8 cellular contexts compared by ENCODE assay signal in genomic region chr17:55527520-55528118, GRCh38. TPM values are rescaled to one million over a fixed set of nuclear protein-coding genes. Genes with fewer than 3 reads are reported as not detected.
DNase-seq lines count a peak whose midpoint lies in the region; TF ChIP-seq lines count a peak whose summit lies in the region.

No MANE protein-coding gene starts in this region.

- H3K9me3 Mint-ChIP-seq in nephron progenitor cell: no peaks in the 10 kb centered on the region

- no peaks in the 10 kb centered on the region for H3K36me3 Mint-ChIP-seq in nephron progenitor cell (ENCODE audit: low read depth)

- no peak overlapping the region for H3K27ac Mint-ChIP-seq in nephron progenitor cell

- CTCF ChIA-PET in HEK293T (lab: Yijun Ruan, JAX) (interaction anchor here (0.6 kb wide), 1 partner anchor 211 kb away, joined by 4 read pairs; no protein-coding TSS in a partner anchor), OCI-LY7 (lab: Charles Lee; ENCODE audit: unreplicated experiment) (interaction anchor here (0.6 kb wide), 1 partner anchor 116 kb away, joined by 3 read pairs; no protein-coding TSS in a partner anchor)

- POLR2A ChIA-PET in HEK293T (lab: Yijun Ruan, JAX) (no interaction called here), OCI-LY7 (lab: Charles Lee) (no interaction called here)

- H3K4me3 ChIP-seq in OCI-LY7 (ENCODE audit: low read depth, low read length, poor library complexity, severe bottlenecking): no peak overlapping the region

- no TSS peak for BruUV-seq in OCI-LY7 (replicated peaks; lab: Mats Ljungman, UMichigan)

- no peak for TF ChIP-seq POLR2A in erythroblast (IDR thresholded peaks at IDR 0.05; ENCODE audit: low read length)

- intact Hi-C loops in OCI-LY7 (cut with micrococcal nuclease; ENCODE audit: unreplicated experiment): loop anchor here (2.0 kb wide), 3 partner anchors 73 to 791 kb away; no protein-coding TSS in a partner anchor

- no peaks in the 10 kb centered on the region for H4K20me1 ChIP-seq in OCI-LY7 (ENCODE audit: insufficient read depth, low read length)

- H3K36me3 ChIP-seq in OCI-LY7 (ENCODE audit: insufficient read depth, low read length): no peaks in the 10 kb centered on the region

- H2AFZ ChIP-seq in OCI-LY7 (ENCODE audit: low read length): no peak overlapping the region

- H3K4me1 Mint-ChIP-seq in nephron progenitor cell: peaks cover 23% of the 10 kb centered on the region

- no peaks in the 10 kb centered on the region for H3K9me2 ChIP-seq in OCI-LY7 (ENCODE audit: insufficient read depth, low read length)

- H3K4me3 Mint-ChIP-seq in nephron progenitor cell: no peak overlapping the region

- peaks cover 6% of the 10 kb centered on the region; the same call in 1 of the 2 replicates for H3K9me3 ChIP-seq in OCI-LY7 (ENCODE audit: low read length)

- H3K27ac ChIP-seq in OCI-LY7 (ENCODE audit: low read depth, low read length, poor library complexity, severe bottlenecking): no peak overlapping the region

- no peaks in the 10 kb centered on the region for H3K79me2 ChIP-seq in OCI-LY7 (ENCODE audit: insufficient read depth, low read depth, low read length)

- H3K4me2 ChIP-seq in OCI-LY7 (ENCODE audit: low read length): no peak overlapping the region

- no peaks in the 10 kb centered on the region for H3K27me3 Mint-ChIP-seq in nephron progenitor cell (ENCODE audit: low read depth, poor library complexity)

- TF ChIP-seq CTCF in OCI-LY7 (conservative IDR thresholded peaks at IDR 0.05; ENCODE audit: low read length) (peak; percentile 75), nephron progenitor cell (IDR thresholded peaks at IDR 0.05) (peak; percentile 63)

- peak; percentile 9 for DNase-seq in COR-L47 (lab: John Stamatoyannopoulos, UW)
- peak; percentile 33 for DNase-seq in HEK293T (ENCODE audit: extremely low spot score)
- peak; percentile 48 for DNase-seq in OCI-LY7 (ENCODE audit: low spot score)
- peak; percentile 2 to 13 for DNase-seq in erythroblast (lab: John Stamatoyannopoulos, UW)
- peak; percentile 30 for DNase-seq in nephron progenitor cell
- DNase-seq in stimulated activated CD8-positive, alpha-beta memory T cell treated with anti-CD3 and anti-CD28 coated beads, Interleukin-4, amount 100 ng/mL, for 48 hours: no peak
- no peak for DNase-seq in effector CD4-positive, alpha-beta T cell
- DNase-seq in stimulated activated CD4-positive, alpha-beta T cell treated with anti-CD3 and anti-CD28 coated beads, Interleukin-12 subunit alpha, Interleukin-12 subunit beta, amount 100 ng/mL, for 4 hours: no peak

- H3K4me1 ChIP-seq in OCI-LY7 (ENCODE audit: insufficient read depth, low read length, poor library complexity, severe bottlenecking): peaks cover 12% of the 10 kb centered on the region

TF ChIP-seq in HEK293T, 16 proteins besides CTCF, POLR2A, EP300 and RAD21:
- TF ChIP-seq LEF1 (IDR thresholded peaks at IDR 0.05; ENCODE audit: borderline replicate concordance) (no peak), CTBP1 (IDR thresholded peaks at IDR 0.05; ENCODE audit: borderline replicate concordance) (no peak), NFRKB (IDR thresholded peaks at IDR 0.05) (no peak), ZNF384 (IDR thresholded peaks at IDR 0.05) (no peak), BHLHE40 (IDR thresholded peaks at IDR 0.05; ENCODE audit: borderline replicate concordance) (no peak), FOXM1 (IDR thresholded peaks at IDR 0.05; ENCODE audit: borderline replicate concordance) (no peak), FOXA1 (IDR thresholded peaks at IDR 0.05) (no peak), TARDBP (IDR thresholded peaks at IDR 0.05) (no peak), SUZ12 (IDR thresholded peaks at IDR 0.05) (no peak)

RNA-seq across cellular contexts. Expression of gene SMIM36, which starts 16.4 kb away (rescaled TPM):
- not detected in 2 replicates for total RNA-seq in OCI-LY7 (2014; rRNA removed; shearing (Covaris generic))
- total RNA-seq in OCI-LY7 (2022): not detected in 2 replicates

Comparison
In these comparisons a context has a peak if more than half of its experiments do, and no peak if none do; other contexts are left out.
1. DNase-seq: peak in COR-L47 (single experiment), HEK293T (single experiment), OCI-LY7 (single experiment), erythroblast (2 of 2) and nephron progenitor cell (single experiment); none in stimulated activated CD8-positive, alpha-beta memory T cell treated with anti-CD3 and anti-CD28 coated beads, Interleukin-4, amount 100 ng/mL, for 48 hours (single experiment), effector CD4-positive, alpha-beta T cell (single experiment) and stimulated activated CD4-positive, alpha-beta T cell treated with anti-CD3 and anti-CD28 coated beads, Interleukin-12 subunit alpha, Interleukin-12 subunit beta, amount 100 ng/mL, for 4 hours (single experiment).